In genomic region chr11:76588455-76589325, GRCh38 we compare ENCODE assay signal across 8 cellular contexts.
DNase-seq lines count a peak whose midpoint lies in the region; ATAC-seq and TF ChIP-seq lines count a peak whose summit lies in the region.

No MANE protein-coding gene starts in this region.

- TF ChIP-seq POLR2A in Peyer's patch (IDR thresholded peaks at IDR 0.05) (no peak), body of pancreas (IDR thresholded peaks at IDR 0.05) (no peak), stomach (IDR thresholded peaks at IDR 0.05) (no peak)

- CTCF ChIA-PET in Caco-2 (lab: Charles Lee) = no interaction called here

- H3K4me1 ChIP-seq in Peyer's patch = peaks cover 0 to 11% (median 0%) of the 10 kb centered on the region in 4 donors
- no peaks in the 10 kb centered on the region for H3K4me1 ChIP-seq in body of pancreas
- H3K4me1 ChIP-seq in stomach = peaks cover 0 to 7% (median 0%) of the 10 kb centered on the region in 4 donors
- H3K4me1 ChIP-seq in Caco-2 = no peaks in the 10 kb centered on the region

- peak; percentile 48 for ATAC-seq in body of pancreas
- ATAC-seq in HG03108 (IDR thresholded peaks at IDR 0.05; ENCODE audit: unreplicated experiment) = no peak

- H3K9me3 Mint-ChIP-seq in Caco-2 (ENCODE audit: unreplicated experiment) = no peaks in the 10 kb centered on the region

- H3K4me3 ChIP-seq in Peyer's patch = no peak overlapping the region
- H3K4me3 ChIP-seq in body of pancreas = no peak overlapping the region
- no peak overlapping the region for H3K4me3 ChIP-seq in stomach
- no peak overlapping the region for H3K4me3 ChIP-seq in Caco-2 (ENCODE audit: low read depth, low read length)

- no peak for TF ChIP-seq CTCF in Peyer's patch (IDR thresholded peaks at IDR 0.05)
- no peak for TF ChIP-seq CTCF in body of pancreas (IDR thresholded peaks at IDR 0.05)
- no peak for TF ChIP-seq CTCF in stomach (IDR thresholded peaks at IDR 0.05)
- no peak for TF ChIP-seq CTCF in Caco-2 (IDR thresholded peaks at IDR 0.05; ENCODE audit: insufficient read depth in 1 of 2, low read depth in 1 of 2, low read length in 1 of 2, severe bottlenecking in 1 of 2, unreplicated experiment in 1 of 2)

- WGBS in body of pancreas, 2 donors = 68 to 83% methylated on average over 18 to 25 of the region's 25 CpGs
- WGBS in stomach, 5 donors = 62 to 82% (median 67%) methylated on average over 23 to 25 of the region's 25 CpGs

- no peaks in the 10 kb centered on the region for H3K4me1 Mint-ChIP-seq in Caco-2 (ENCODE audit: low read depth, unreplicated experiment)

- H3K36me3 ChIP-seq in Peyer's patch = no peaks in the 10 kb centered on the region
- H3K36me3 ChIP-seq in body of pancreas (replicated peaks in 1 of 2; ENCODE audit: insufficient read depth in 1 of 2, low read depth in 2 of 2) = no peaks in the 10 kb centered on the region
- no peaks in the 10 kb centered on the region for H3K36me3 ChIP-seq in stomach
- H3K36me3 ChIP-seq in Caco-2 (ENCODE audit: control insufficient read depth, insufficient read depth, low read length) = no peaks in the 10 kb centered on the region

- no peak for TF ChIP-seq EP300 in stomach (IDR thresholded peaks at IDR 0.05)

- POLR2A ChIA-PET in Caco-2 (lab: Charles Lee) = no interaction called here

- no TSS peak for BruUV-seq in Caco-2 (replicated peaks; lab: Mats Ljungman, UMichigan)

- H3K27me3 ChIP-seq in Peyer's patch (no peaks in the 10 kb centered on the region), body of pancreas (no peaks in the 10 kb centered on the region), stomach (no peaks in the 10 kb centered on the region), Caco-2 (replicated peaks; ENCODE audit: control insufficient read depth, insufficient read depth, low read length) (no peaks in the 10 kb centered on the region)

- H3K36me3 Mint-ChIP-seq in Caco-2 (ENCODE audit: insufficient read depth, unreplicated experiment) = no peaks in the 10 kb centered on the region

- no peak overlapping the region for H3K4me3 Mint-ChIP-seq in Caco-2 (ENCODE audit: unreplicated experiment)

- no peaks in the 10 kb centered on the region for H3K9me3 ChIP-seq in Peyer's patch
- H3K9me3 ChIP-seq in body of pancreas = no peaks in the 10 kb centered on the region
- no peaks in the 10 kb centered on the region for H3K9me3 ChIP-seq in stomach
- H3K9me3 ChIP-seq in Caco-2 = 0 out of 2 replicates have a peak, but pooled peaks cover 8% of the 10 kb centered on the region

- H3K27me3 Mint-ChIP-seq in Caco-2 (ENCODE audit: insufficient read depth, unreplicated experiment) = no peaks in the 10 kb centered on the region

- intact Hi-C loops in body of pancreas (cut with DNase I) = no loop called here
- intact Hi-C loops in stomach (cut with DNase I; ENCODE audit: low total_unique reads) = no loop called here
- intact Hi-C loops in Caco-2 (cut with micrococcal nuclease; ENCODE audit: unreplicated experiment) = no loop called here

- H3K27ac ChIP-seq in Peyer's patch (peak overlapping the region; percentile 34 to 70 (median 44)), body of pancreas (peak overlapping the region in 2 of 4 donors; percentile 40 to 60), stomach (peak overlapping the region in 4 of 5 donors; percentile 59 to 72 (median 64))

- DNase-seq in Peyer's patch (peak in 2 of 3 donors; percentile 36 to 77), body of pancreas (peak in 2 of 4 donors; percentile 37 to 60), medulla oblongata (ENCODE audit: extremely low spot score) (peak; percentile 45), stomach (peak; percentile 42), GM19240 (ENCODE audit: insufficient read length, low spot score) (no peak), RKO (ENCODE audit: low spot score) (no peak), Caco-2 (no peak)

- no peak overlapping the region for H3K27ac Mint-ChIP-seq in Caco-2 (ENCODE audit: unreplicated experiment)

Comparison
In these comparisons a context has a peak if more than half of its experiments do, and no peak if none do; other contexts are left out.
1. DNase-seq: peak in Peyer's patch (2 of 3), medulla oblongata (single experiment) and stomach (single experiment); none in GM19240 (single experiment), RKO (single experiment) and Caco-2 (0 of 2).